ENCODE assay signal across 8 cellular contexts in the genomic region with DNA sequence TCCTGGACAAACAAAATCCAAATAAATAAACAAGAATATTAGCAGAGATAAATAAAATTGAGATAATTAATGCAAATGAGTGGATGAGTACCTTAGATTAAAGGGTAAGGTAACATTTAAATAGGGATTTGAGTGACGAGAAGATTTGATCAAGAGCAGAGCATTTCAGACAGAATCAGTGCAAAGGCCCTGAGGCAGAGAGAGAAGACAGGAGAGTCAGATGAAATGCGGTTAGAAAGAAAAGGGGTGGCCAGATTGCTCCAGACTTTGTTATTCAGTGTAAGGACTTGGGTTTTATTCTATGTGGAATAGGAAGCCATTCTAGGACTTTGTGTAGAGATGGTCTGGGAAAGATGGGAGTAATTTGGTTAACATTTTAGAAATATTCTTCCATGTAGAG. TPM values are rescaled to one million over a fixed set of nuclear protein-coding genes. Genes with fewer than 3 reads are reported as not detected.
"Had no signal": no experiment of that assay in that cellular context is flagged by ENCODE, and none has a peak within 500 bp of the region (broad histone marks: within the 10 kb centered on the region; RNA-seq: fewer than 3 reads in every experiment).

No MANE protein-coding gene starts in this region.

- H3K4me3 ChIP-seq: GM12878 had no signal

- FAIRE-seq: G401.6, GM12878, GM12891, GM12892, GM18507, GM19239 had no signal

- ATAC-seq: GM12878 had no signal

- DNase-seq: GDM1, GF-D8 had no signal

RNA-seq across cellular contexts. Expression of gene RNF182, which starts 10.0 kb away (rescaled TPM):
- total RNA-seq: GM12878 had no signal
- polyA plus RNA-seq: GM12878 had no signal
